Comparison of ENCODE assay signal across 12 cellular contexts in genomic region chr10:32348297-32349198, GRCh38. TPM values are rescaled to one million over a fixed set of nuclear protein-coding genes. Genes with fewer than 3 reads are reported as not detected.
A peak's percentile ranks its signal among the peaks of the same experiment; 100 is the strongest.
DNase-seq lines count a peak whose midpoint lies in the region; ATAC-seq, FAIRE-seq and TF ChIP-seq lines count a peak whose summit lies in the region.
"Had no signal": no experiment of that assay in that cellular context is flagged by ENCODE, and none has a peak within 500 bp of the region (broad histone marks: within the 10 kb centered on the region; RNA-seq: fewer than 3 reads in every experiment).

No MANE protein-coding gene starts in this region.

- no TSS peak for BruUV-seq in Panc1 (replicated peaks; lab: Mats Ljungman, UMichigan)
- no TSS peak for BruUV-seq in endothelial cell of umbilical vein (replicated peaks; lab: Mats Ljungman, UMichigan)

- FAIRE-seq in endothelial cell of umbilical vein (lab: Jason Lieb, UNC) (no peak), frontal cortex (lab: Jason Lieb, UNC) (no peak)

- peak; percentile 5 for DNase-seq in NCI-H345 (lab: John Stamatoyannopoulos, UW)
- DNase-seq in NCI-H345 treated with DMSO at 0.1 percent for 48 hours (lab: John Stamatoyannopoulos, UW; ENCODE audit: unreplicated experiment): no peak
- no peak for DNase-seq in Panc1 (ENCODE audit: low read depth, low spot score)
- DNase-seq in endothelial cell of umbilical vein (ENCODE audit: low read depth, low spot score): no peak
- no peak for DNase-seq in frontal cortex (ENCODE audit: low spot score in 2 of 2)
- DNase-seq in HuH-7 (ENCODE audit: low spot score): no peak
- DNase-seq: ACHN; activated CD8-positive, alpha-beta memory T cell treated with anti-CD3 and anti-CD28 coated beads, Interleukin-2, amount 50 U/mL, for 48 hours; mesenchymal stem cell; Peyer's patch had no signal

- H3K9me3 ChIP-seq in Panc1 (ENCODE audit: control insufficient read depth, insufficient read depth, low read depth, low read length) (no peaks in the 10 kb centered on the region), endothelial cell of umbilical vein (replicated peaks; ENCODE audit: control insufficient read depth, insufficient read depth, low read length) (no peaks in the 10 kb centered on the region), skeletal muscle satellite cell (replicated peaks; ENCODE audit: low read length) (no peaks in the 10 kb centered on the region)
- H3K9me3 ChIP-seq: Peyer's patch had no signal

- peaks cover 6% of the 10 kb centered on the region for H3K36me3 ChIP-seq in Panc1 (ENCODE audit: control insufficient read depth, insufficient read depth, low read length)
- peaks cover 0 to 5% of the 10 kb centered on the region in 2 experiments for H3K36me3 ChIP-seq in endothelial cell of umbilical vein (ENCODE audit: control insufficient read depth in 2 of 2, extremely low read depth in 1 of 2, insufficient read depth in 2 of 2, low read length in 2 of 2)
- H3K36me3 ChIP-seq in skeletal muscle satellite cell (ENCODE audit: insufficient read depth, low read length): peaks cover 11% of the 10 kb centered on the region

- H3K4me3 ChIP-seq in Panc1 (ENCODE audit: low read depth in 2 of 2, low read length in 2 of 2) (no peak overlapping the region), endothelial cell of umbilical vein (replicated peaks in 1 of 3; ENCODE audit: insufficient read depth in 1 of 3, low read depth in 1 of 3, low read length in 3 of 3) (no peak overlapping the region), skeletal muscle satellite cell (ENCODE audit: low read length) (no peak overlapping the region)

- H3K27ac ChIP-seq in Panc1 (ENCODE audit: low read length) (peak overlapping the region; percentile 72), endothelial cell of umbilical vein (ENCODE audit: insufficient read depth, low read depth, low read length) (no peak overlapping the region)

- dilution Hi-C loops in endothelial cell of umbilical vein (cut with MboI; ENCODE audit: extremely low pct_ligation_motif_present, low sequenced_read_pairs): no loop called here

- peak overlapping the region; percentile 95 for H3K4me2 ChIP-seq in endothelial cell of umbilical vein (ENCODE audit: insufficient read depth, low read length)
- H3K4me2 ChIP-seq in skeletal muscle satellite cell (ENCODE audit: low read length): peak overlapping the region; percentile 84

- TF ChIP-seq POLR2A in endothelial cell of umbilical vein (IDR thresholded peaks at IDR 0.05; ENCODE audit: low read depth, low read length): no peak

- in situ Hi-C loops in Panc1 (cut with HindIII; ENCODE audit: low pct_unique_long_range_greater_than_20kb, low sequenced_read_pairs): no loop called here

- CTCF ChIA-PET in Panc1 (lab: Charles Lee) (interaction anchor here (0.6 kb wide), 1 partner anchor 96 kb away, joined by 8 read pairs; no protein-coding TSS in a partner anchor), endothelial cell of umbilical vein (lab: Charles Lee) (interaction anchor here (0.7 to 1.3 kb wide), 4 partner anchors 16 to 91 kb away, joined by 3 to 4 read pairs (median 3); no protein-coding TSS in a partner anchor)

- intact Hi-C loops in Panc1 (cut with micrococcal nuclease; ENCODE audit: unreplicated experiment): no loop called here
- intact Hi-C loops in endothelial cell of umbilical vein (cut with micrococcal nuclease): loop anchor here (5.0 kb wide), 2 partner anchors 141 to 296 kb away; no protein-coding TSS in a partner anchor

- no peak for ATAC-seq in Panc1
- no peak for ATAC-seq in GM18861 (IDR thresholded peaks at IDR 0.05; ENCODE audit: unreplicated experiment)

- no peak overlapping the region for H2AFZ ChIP-seq in endothelial cell of umbilical vein (ENCODE audit: low read depth, low read length)

- H3K27me3 ChIP-seq in Panc1 (ENCODE audit: control insufficient read depth, insufficient read depth, low read length) (no peaks in the 10 kb centered on the region), endothelial cell of umbilical vein (ENCODE audit: control insufficient read depth in 2 of 2, insufficient read depth in 2 of 2, low read length in 2 of 2) (no peaks in the 10 kb centered on the region), skeletal muscle satellite cell (ENCODE audit: control insufficient read depth, insufficient read depth, low read length) (no peaks in the 10 kb centered on the region)
- H3K27me3 ChIP-seq: Peyer's patch had no signal

- peaks cover 23% of the 10 kb centered on the region for H3K4me1 ChIP-seq in Panc1 (ENCODE audit: control insufficient read depth, insufficient read depth, low read length)
- H3K4me1 ChIP-seq in endothelial cell of umbilical vein (ENCODE audit: control insufficient read depth, extremely low read depth, insufficient read depth, low read length): peaks cover 28% of the 10 kb centered on the region
- peaks cover 10% of the 10 kb centered on the region for H3K4me1 ChIP-seq in skeletal muscle satellite cell (ENCODE audit: control insufficient read depth, insufficient read depth, low read length)

- POLR2A ChIA-PET in Panc1 (lab: Charles Lee) (no interaction called here), endothelial cell of umbilical vein (lab: Charles Lee) (no interaction called here)

- peaks cover 6% of the 10 kb centered on the region for H4K20me1 ChIP-seq in endothelial cell of umbilical vein (replicated peaks; ENCODE audit: control insufficient read depth, extremely low read depth, insufficient read depth, low read length)

- H3K9ac ChIP-seq in endothelial cell of umbilical vein (replicated peaks; ENCODE audit: extremely low read depth, insufficient read depth, low read length): no peak overlapping the region
- H3K9ac ChIP-seq in skeletal muscle satellite cell (ENCODE audit: low read depth, low read length): no peak overlapping the region

- H3K79me2 ChIP-seq in endothelial cell of umbilical vein (ENCODE audit: control insufficient read depth, insufficient read depth, low read length): peaks cover 25% of the 10 kb centered on the region

- H3K9me1 ChIP-seq in endothelial cell of umbilical vein (replicated peaks; ENCODE audit: control insufficient read depth, extremely low read depth, insufficient read depth, low read length): no peaks in the 10 kb centered on the region

- TF ChIP-seq CTCF in Panc1 (IDR thresholded peaks at IDR 0.05) (no peak), endothelial cell of umbilical vein (IDR thresholded peaks at IDR 0.05; ENCODE audit: extremely low read depth in 1 of 2, insufficient read depth in 1 of 2, low read depth in 1 of 2, low read length in 2 of 2) (no peak)

TF ChIP-seq in endothelial cell of umbilical vein, 7 proteins besides CTCF, POLR2A, EP300 and RAD21:
- TF ChIP-seq MYC (IDR thresholded peaks at IDR 0.05; ENCODE audit: low read depth, low read length): no peak
TF ChIP-seq in endothelial cell of umbilical vein: peak in this region for 0.

RNA-seq across cellular contexts. Expression of gene EPC1, which starts 1.6 kb away (rescaled TPM):
- 18.4 TPM for total RNA-seq in Panc1 (2021; ENCODE audit: unreplicated experiment)
- polyA plus RNA-seq in Panc1 (2012; ENCODE audit: insufficient read length): 8.1 TPM
- total RNA-seq in endothelial cell of umbilical vein: 27.9 and 28.5 TPM in 2 replicates
- polyA plus RNA-seq in endothelial cell of umbilical vein: 39.0 and 47.0 TPM in 2 replicates
- polyA plus RNA-seq in endothelial cell of umbilical vein (2011; cell fraction: cytosol; rRNA removed): 25.2 and 26.5 TPM in 2 replicates
- 86.7 and 87.4 TPM in 2 replicates for polyA plus RNA-seq in endothelial cell of umbilical vein (2011; cell fraction: nucleus; rRNA removed)
- 14.7 and 16.5 TPM in 2 replicates for polyA plus RNA-seq in endothelial cell of umbilical vein (2012)
- polyA minus RNA-seq in endothelial cell of umbilical vein: 117 and 137 TPM in 2 replicates
- 11.3 TPM for polyA minus RNA-seq in endothelial cell of umbilical vein (2011; cell fraction: cytosol; rRNA and poly(A)+ RNA removed)
- polyA minus RNA-seq in endothelial cell of umbilical vein (2011; cell fraction: nucleus; rRNA and poly(A)+ RNA removed): 150 and 202 TPM in 2 replicates
- 16.8 and 18.3 TPM in 2 replicates for total RNA-seq in skeletal muscle satellite cell (2012; rRNA removed)
- 94.2 TPM for total RNA-seq in frontal cortex
